19 cellular contexts compared by ENCODE assay signal in genomic region chr12:92511776-92512175, GRCh38.
"Had no signal": no experiment of that assay in that cellular context is flagged by ENCODE, and none has a peak within 500 bp of the region (broad histone marks: within the 10 kb centered on the region; RNA-seq: fewer than 3 reads in every experiment).

No MANE protein-coding gene starts in this region.

- ATAC-seq: activated CD4-positive, CD25-positive, alpha-beta regulatory T cell treated with anti-CD3 and anti-CD28 coated beads, Interleukin-2, amount 50 U/mL, for 24 hours; mucosa of descending colon; natural killer cell treated with Interleukin-12 subunit alpha and Interleukin-12 subunit beta and Interleukin-15 and Interleukin-18, amount 100 ng/mL, for 72 hours; stimulated activated effector memory CD8-positive, alpha-beta T cell treated with anti-CD3 and anti-CD28 coated beads, Interleukin-12 subunit alpha, Interleukin-12 subunit beta, amount 100 ng/mL, for 72 hours had no signal

- DNase-seq: activated CD4-positive, alpha-beta T cell treated with anti-CD3 and anti-CD28 coated beads for 48 hours; activated CD4-positive, alpha-beta T cell treated with anti-CD3 and anti-CD28 coated beads, Interleukin-2, amount 50 U/mL, for 48 hours; activated CD8-positive, alpha-beta memory T cell treated with anti-CD3 and anti-CD28 coated beads for 24 hours; activated effector memory CD4-positive, alpha-beta T cell treated with Interleukin-2 at 50 U/mL for 16 hours; activated naive CD4-positive, alpha-beta T cell treated with anti-CD3 and anti-CD28 coated beads for 36 hours; activated naive CD8-positive, alpha-beta T cell treated with anti-CD3 and anti-CD28 coated beads for 36 hours; adrenal gland; aorta; heart right ventricle; mucosa of descending colon; retina; sigmoid colon; small intestine; stimulated activated CD4-positive, alpha-beta T cell treated with anti-CD3 and anti-CD28 coated beads, Interleukin-4, amount 100 ng/mL, for 24 hours; T-helper 9 cell; WERI-Rb-1 had no signal
